ENCODE assay signal across 17 cellular contexts in the genomic region with DNA sequence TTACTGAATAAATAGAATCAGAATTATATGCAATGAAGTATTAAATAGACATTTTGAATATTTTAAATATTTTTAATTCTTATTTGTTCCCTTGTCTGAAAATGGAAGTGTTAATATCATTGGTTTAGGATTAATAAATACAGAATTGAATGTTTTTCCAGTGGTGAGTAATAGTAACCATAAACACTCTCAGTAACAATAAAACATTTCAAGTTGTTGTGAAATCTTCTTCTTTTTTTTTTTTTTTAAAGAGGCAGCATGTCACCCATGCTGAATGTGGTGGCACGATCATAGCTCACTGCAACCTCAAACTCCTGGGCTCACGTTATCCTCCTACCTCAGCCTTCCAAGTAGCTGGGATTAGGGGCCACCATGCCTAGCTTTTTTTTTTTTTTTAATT.
DNase-seq lines count a peak whose midpoint lies in the region; ATAC-seq, FAIRE-seq and TF ChIP-seq lines count a peak whose summit lies in the region.
"Had no signal": no experiment of that assay in that cellular context is flagged by ENCODE, and none has a peak within 500 bp of the region (broad histone marks: within the 10 kb centered on the region; RNA-seq: fewer than 3 reads in every experiment).

No MANE protein-coding gene starts in this region.

- H3K27me3 ChIP-seq in GM23248 (replicated peaks; ENCODE audit: insufficient read depth) (no peaks in the 10 kb centered on the region), right atrium auricular region (no peaks in the 10 kb centered on the region)

- H3K4me3 ChIP-seq in AG10803 (ENCODE audit: low read length) (no peak overlapping the region), GM23248 (no peak overlapping the region), right atrium auricular region (no peak overlapping the region)
- H3K4me3 ChIP-seq: A549 had no signal

- H3K79me2 ChIP-seq in GM23248 (ENCODE audit: insufficient read depth): no peaks in the 10 kb centered on the region

- H3K9ac ChIP-seq in GM23248: no peak overlapping the region

- H3K36me3 ChIP-seq in GM23248 (ENCODE audit: low read depth) (no peaks in the 10 kb centered on the region), right atrium auricular region (no peaks in the 10 kb centered on the region)

- in situ Hi-C loops in GM23248 (cut with MboI): no loop called here

- H3F3A ChIP-seq in GM23248 (ENCODE audit: insufficient read depth): no peaks in the 10 kb centered on the region

- H4K20me1 ChIP-seq in GM23248 (ENCODE audit: insufficient read depth): no peaks in the 10 kb centered on the region

- FAIRE-seq in frontal cortex (lab: Jason Lieb, UNC): peak; percentile 62
- FAIRE-seq: A549 had no signal

- H2AFZ ChIP-seq in GM23248: no peak overlapping the region

- no peak for TF ChIP-seq CTCF in AG10803 (conservative IDR thresholded peaks at IDR 0.05; ENCODE audit: low read length)
- no peak for TF ChIP-seq CTCF in right atrium auricular region (IDR thresholded peaks at IDR 0.05)

- H3K9me2 ChIP-seq in GM23248 (ENCODE audit: insufficient read depth): no peaks in the 10 kb centered on the region

- ATAC-seq in GM18498 (IDR thresholded peaks at IDR 0.05; ENCODE audit: unreplicated experiment): no peak
- ATAC-seq: A549, SK-N-SH treated with all-trans-retinoic acid at 6 μM for 48 hours had no signal

- H3K4me2 ChIP-seq in GM23248 (ENCODE audit: unreplicated experiment): no peak overlapping the region
- H3K4me2 ChIP-seq: A549 had no signal

- H3K4me1 ChIP-seq in GM23248 (ENCODE audit: insufficient read depth): peaks cover 10% of the 10 kb centered on the region
- H3K4me1 ChIP-seq in right atrium auricular region: no peaks in the 10 kb centered on the region

- no peaks in the 10 kb centered on the region for H3K9me3 ChIP-seq in GM23248 (ENCODE audit: low read depth)
- H3K9me3 ChIP-seq in right atrium auricular region: no peaks in the 10 kb centered on the region
- H3K9me3 ChIP-seq: A549 had no signal

- no peak overlapping the region for H3K27ac ChIP-seq in GM23248
- H3K27ac ChIP-seq in right atrium auricular region: no peak overlapping the region
- H3K27ac ChIP-seq: A549 had no signal

- DNase-seq in AG10803 (ENCODE audit: low read depth): peak; percentile 24
- DNase-seq in GM23248: peak; percentile 55
- peak; percentile 3 for DNase-seq in amniotic epithelial cell (ENCODE audit: low read depth)
- no peak for DNase-seq in frontal cortex (ENCODE audit: low spot score in 2 of 2)
- DNase-seq in MV-4-11 (lab: John Stamatoyannopoulos, UW): no peak
- DNase-seq in right atrium auricular region (ENCODE audit: low spot score): no peak
- no peak for DNase-seq in nucleus accumbens (lab: John Stamatoyannopoulos, UW)
- DNase-seq: AML-193, COR-L47, DMS153, H7, NCI-H1092, NCI-H510A treated with DMSO at 0.1 percent for 48 hours, SHP77 had no signal

- 66 to 71% methylated on average over 2 of the region's 2 CpGs for WGBS in GM23248 (ENCODE audit: low coverage in 1 of 2, low lambda C conversion rate in 2 of 2, missing lambda C conversion rate in 2 of 2), 2 experiments

Comparison
In these comparisons a context has a peak if more than half of its experiments do, and no peak if none do; other contexts are left out.
1. DNase-seq: peak in AG10803 (single experiment), GM23248 (single experiment) and amniotic epithelial cell (single experiment); none in frontal cortex (0 of 2), MV-4-11 (single experiment), right atrium auricular region (single experiment) and nucleus accumbens (0 of 56).